In genomic region chr11:2380807-2381350, GRCh38 we compare ENCODE assay signal across 9 cellular contexts. TPM values are rescaled to one million over a fixed set of nuclear protein-coding genes. Genes with fewer than 3 reads are reported as not detected.
DNase-seq lines count a peak whose midpoint lies in the region; ATAC-seq and TF ChIP-seq lines count a peak whose summit lies in the region.
"Had no signal": no experiment of that assay in that cellular context is flagged by ENCODE, and none has a peak within 500 bp of the region (broad histone marks: within the 10 kb centered on the region; RNA-seq: fewer than 3 reads in every experiment).

No MANE protein-coding gene starts in this region.

- peaks cover 82% of the 10 kb centered on the region for H3K79me2 ChIP-seq in Loucy (ENCODE audit: insufficient read depth, low read length)

- peaks cover 81% of the 10 kb centered on the region for H4K20me1 ChIP-seq in Loucy (ENCODE audit: insufficient read depth, low read length, poor library complexity, severe bottlenecking)

- H2AFZ ChIP-seq in Loucy (ENCODE audit: low read length), result no peak overlapping the region

- DNase-seq in caudate nucleus (lab: John Stamatoyannopoulos, UW) (peak in 27 of 61 donors; percentile 24 to 73 (median 43)), lung (ENCODE audit: low spot score) (peak; percentile 80), thoracic aorta (ENCODE audit: low spot score) (no peak), progenitor cell of endocrine pancreas (ENCODE audit: low spot score, unreplicated experiment) (no peak)
- DNase-seq: stimulated activated CD4-positive, alpha-beta T cell treated with anti-CD3 and anti-CD28 coated beads, Interleukin-1b, Interleukin-23, amount 100 ng/mL, for 48 hours had no signal

- no peaks in the 10 kb centered on the region for H3F3A ChIP-seq in Loucy (ENCODE audit: low read depth)

- 36 to 49% methylated on average over 18 to 20 of the region's 20 CpGs for WGBS in lung, 2 donors

- peak; percentile 35 for ATAC-seq in lung (ENCODE audit: insufficient read depth, low FRiP score)
- no peak for ATAC-seq in thoracic aorta (ENCODE audit: insufficient number of reproducible peaks, low FRiP score, low read depth)
- no peak for ATAC-seq in HG03196 (IDR thresholded peaks at IDR 0.05; ENCODE audit: unreplicated experiment)
- no peak for ATAC-seq in GM19395 (IDR thresholded peaks at IDR 0.05; ENCODE audit: unreplicated experiment)
- ATAC-seq: HCT116 had no signal

- H3K4me3 ChIP-seq in Loucy (ENCODE audit: low read length, poor library complexity, severe bottlenecking) (peak overlapping the region; percentile 23), lung (no peak overlapping the region), thoracic aorta (peak overlapping the region; percentile 75)

- no peaks in the 10 kb centered on the region for H3K9me3 Mint-ChIP-seq in progenitor cell of endocrine pancreas (ENCODE audit: low read depth)

- no peak overlapping the region for H3K9ac ChIP-seq in Loucy (ENCODE audit: low read depth, low read length, poor library complexity, severe bottlenecking)

- no peak for TF ChIP-seq CTCF in Loucy (conservative IDR thresholded peaks at IDR 0.05; ENCODE audit: low read length)
- no peak for TF ChIP-seq CTCF in lung (IDR thresholded peaks at IDR 0.05; ENCODE audit: control extremely low read depth, extremely low read depth)
- TF ChIP-seq CTCF in thoracic aorta (IDR thresholded peaks at IDR 0.05), result no peak
- TF ChIP-seq CTCF in progenitor cell of endocrine pancreas (IDR thresholded peaks at IDR 0.05; ENCODE audit: unreplicated experiment), result no peak

- H3K9me3 ChIP-seq in Loucy (ENCODE audit: insufficient read depth, low read depth, low read length) (no peaks in the 10 kb centered on the region), lung (ENCODE audit: control insufficient read depth in 2 of 2, insufficient read depth in 1 of 2, low read length in 1 of 2) (no peaks in the 10 kb centered on the region), thoracic aorta (no peaks in the 10 kb centered on the region)

- peaks cover 7% of the 10 kb centered on the region for H3K4me1 Mint-ChIP-seq in progenitor cell of endocrine pancreas (ENCODE audit: low read depth)

- no peak overlapping the region for H3K4me3 Mint-ChIP-seq in progenitor cell of endocrine pancreas (ENCODE audit: low read depth)

- peak overlapping the region; percentile 87 for H3K27ac ChIP-seq in caudate nucleus (ENCODE audit: low read depth, low read length)
- H3K27ac ChIP-seq in lung (ENCODE audit: low read depth in 1 of 2, low read length in 1 of 2), result peak overlapping the region; percentile 51 to 86
- H3K27ac ChIP-seq in thoracic aorta, result peak overlapping the region; percentile 63 to 87

- peaks cover 2% of the 10 kb centered on the region for H3K36me3 Mint-ChIP-seq in progenitor cell of endocrine pancreas (ENCODE audit: insufficient read depth)

- no peaks in the 10 kb centered on the region for H3K36me3 ChIP-seq in Loucy (ENCODE audit: insufficient read depth, low read length)
- peaks cover 0 to 6% of the 10 kb centered on the region in 2 donors for H3K36me3 ChIP-seq in lung (ENCODE audit: control insufficient read depth in 2 of 2, insufficient read depth in 2 of 2, low read length in 2 of 2)
- no peaks in the 10 kb centered on the region for H3K36me3 ChIP-seq in thoracic aorta

- H3K27me3 ChIP-seq in Loucy (ENCODE audit: insufficient read depth, low read length, poor library complexity, severe bottlenecking) (no peaks in the 10 kb centered on the region), lung (ENCODE audit: control insufficient read depth, insufficient read depth) (no peaks in the 10 kb centered on the region), thoracic aorta (replicated peaks; ENCODE audit: insufficient read depth) (no peaks in the 10 kb centered on the region)

- no peak overlapping the region for H3K27ac Mint-ChIP-seq in progenitor cell of endocrine pancreas

- peaks cover 7% of the 10 kb centered on the region for H3K27me3 Mint-ChIP-seq in progenitor cell of endocrine pancreas

- no peaks in the 10 kb centered on the region for H3K9me2 ChIP-seq in Loucy (replicated peaks; ENCODE audit: low read depth, low read length)

- peak overlapping the region; percentile 65 for H3K4me2 ChIP-seq in Loucy (ENCODE audit: low read depth, low read length, poor library complexity, severe bottlenecking)

- H3K4me1 ChIP-seq in Loucy (ENCODE audit: insufficient read depth, low read length, poor library complexity, severe bottlenecking) (peaks cover 55% of the 10 kb centered on the region), lung (ENCODE audit: control insufficient read depth in 2 of 2, insufficient read depth in 2 of 2, low read length in 2 of 2) (peaks cover 21 to 52% of the 10 kb centered on the region in 2 donors), thoracic aorta (ENCODE audit: control insufficient read depth in 1 of 2, low read depth in 2 of 2) (peaks cover 45 to 73% of the 10 kb centered on the region in 2 donors)

RNA-seq across cellular contexts. Expression of gene CD81, which starts 3.8 kb away (rescaled TPM):
- total RNA-seq in lung, result 100 to 1,000 TPM; 605 to 708 TPM
- polyA plus RNA-seq in lung, result 100 to 1,000 TPM; 412 to 679 TPM
- total RNA-seq in thoracic aorta, result 100 to 1,000 TPM; 498 to 842 TPM
- 166 and 171 TPM in 2 replicates for total RNA-seq in progenitor cell of endocrine pancreas

RNA-seq across cellular contexts. Expression of gene TSSC4, which starts 19.7 kb away (rescaled TPM):
- total RNA-seq in lung, result 10 to 100 TPM; 25.1 to 56.5 TPM
- polyA plus RNA-seq in lung, result 10 to 100 TPM; 48.8 to 50.7 TPM
- 10 to 100 TPM; 31.6 to 57.9 TPM for total RNA-seq in thoracic aorta
- 50.2 and 54.5 TPM in 2 replicates for total RNA-seq in progenitor cell of endocrine pancreas
